Comparison of ENCODE assay signal across 21 cellular contexts in the genomic region with DNA sequence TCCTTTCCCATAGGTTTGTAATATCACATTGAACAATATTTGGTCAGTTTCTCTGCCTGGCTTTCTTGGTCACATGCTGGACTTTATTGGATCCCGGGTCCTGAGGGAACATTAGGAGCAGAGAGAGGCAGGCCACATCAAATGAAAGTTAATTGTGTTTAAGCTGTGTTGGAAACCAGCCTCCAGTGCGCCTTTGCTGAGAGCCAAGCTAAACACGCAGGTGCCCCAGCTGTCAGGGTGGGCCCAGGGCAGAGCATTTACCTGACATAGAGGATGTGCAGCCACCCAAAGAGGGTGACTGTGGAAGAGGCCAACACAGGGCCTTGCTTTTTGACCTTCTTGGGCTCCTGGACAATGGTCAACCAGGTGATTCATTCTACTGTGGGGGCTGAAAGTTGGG.
"Had no signal": no experiment of that assay in that cellular context is flagged by ENCODE, and none has a peak within 500 bp of the region (broad histone marks: within the 10 kb centered on the region; RNA-seq: fewer than 3 reads in every experiment).

No MANE protein-coding gene starts in this region.

- H3K4me1 Mint-ChIP-seq: T-cell had no signal

- H3K9me2 ChIP-seq: SK-N-SH had no signal

- H3K9me3 ChIP-seq: MG63, SJSA1, SK-N-SH had no signal

- H3K36me3 ChIP-seq: MG63, SJSA1 had no signal

- H3K9me3 Mint-ChIP-seq: T-cell had no signal

- H3K9ac ChIP-seq: SK-N-SH had no signal

- H3K36me3 Mint-ChIP-seq: T-cell had no signal

- DNase-seq: KBM-7, MG63, NCI-H1105, NCI-H1417, NCI-H1436 treated with DMSO at 0.1 percent for 48 hours, NCI-H1694, NCI-H187 treated with DMSO at 0.1 percent for 48 hours, NCI-H2029 treated with DMSO at 0.1 percent for 48 hours, NCI-H2171 treated with DMSO at 0.1 percent for 48 hours, NCI-H345, NCI-H446 treated with DMSO at 0.1 percent for 48 hours, NCI-H510A treated with DMSO at 0.1 percent for 48 hours, NCI-H526, NCI-H82, Right ventricle myocardium superior, RPMI8226, SIG-M5, SK-N-SH, SW 1271, T-cell had no signal

- H3K4me1 ChIP-seq: SJSA1 had no signal

- H3K27ac Mint-ChIP-seq: T-cell had no signal

- H3K27ac ChIP-seq: SJSA1 had no signal

- H3K27me3 ChIP-seq: MG63, SJSA1 had no signal

- H3K4me3 ChIP-seq: MG63, SJSA1 had no signal

- H3K4me2 ChIP-seq: SK-N-SH had no signal

- H3K4me3 Mint-ChIP-seq: T-cell had no signal
